27 cellular contexts compared by ENCODE assay signal in the genomic region with DNA sequence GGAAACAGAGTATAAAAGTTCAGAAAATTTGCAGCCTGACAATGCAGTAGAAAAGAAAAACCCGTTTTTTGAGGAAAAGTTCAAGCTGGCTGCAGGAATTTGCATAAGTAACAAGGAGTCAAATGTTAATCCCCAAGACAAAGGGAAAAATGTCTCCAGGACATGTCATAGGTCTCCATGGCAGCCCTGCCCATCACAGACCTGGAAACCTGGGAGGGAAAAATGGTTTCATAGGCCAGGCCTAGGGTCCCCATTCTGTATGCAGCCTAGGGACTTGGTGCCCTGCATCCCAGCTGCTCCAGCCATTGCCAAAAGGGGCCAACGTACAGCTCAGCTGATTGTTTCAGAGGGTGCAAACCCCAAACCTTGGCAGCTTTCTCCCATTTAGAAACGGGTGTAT. TPM values are rescaled to one million over a fixed set of nuclear protein-coding genes. Genes with fewer than 3 reads are reported as not detected.
"Had no signal": no experiment of that assay in that cellular context is flagged by ENCODE, and none has a peak within 500 bp of the region (broad histone marks: within the 10 kb centered on the region; RNA-seq: fewer than 3 reads in every experiment).

No MANE protein-coding gene starts in this region.

- FAIRE-seq: endometrium, frontal cortex had no signal

- H3K9me3 ChIP-seq: prostate gland, right atrium auricular region, suprapubic skin, transverse colon, upper lobe of right lung, uterus had no signal

- H3K27me3 ChIP-seq: right atrium auricular region, uterus had no signal

- H3K9me3 Mint-ChIP-seq: nephron had no signal

- H3K4me1 Mint-ChIP-seq: immature natural killer cell, memory B cell had no signal

- H3K4me1 ChIP-seq: prostate gland, transverse colon had no signal

- H3K27ac Mint-ChIP-seq: immature natural killer cell; memory B cell; naive thymus-derived CD4-positive, alpha-beta T cell; nephron; stimulated activated naive CD8-positive, alpha-beta T cell treated with anti-CD3 and anti-CD28 coated beads, Interleukin-15, amount 100 ng/mL, for 72 hours had no signal

- H3K36me3 ChIP-seq: prostate gland, right atrium auricular region, suprapubic skin, transverse colon, upper lobe of right lung, uterus had no signal

- H3K36me3 Mint-ChIP-seq: immature natural killer cell; memory B cell; naive thymus-derived CD4-positive, alpha-beta T cell had no signal

- DNase-seq: dermis blood vessel endothelial cell; effector memory CD4-positive, alpha-beta T cell; erythroblast; immature natural killer cell; islet precursor cell; midbrain; naive thymus-derived CD4-positive, alpha-beta T cell; nucleus accumbens; stimulated activated CD4-positive, alpha-beta T cell treated with anti-CD3 and anti-CD28 coated beads, Interleukin-12 subunit alpha, Interleukin-12 subunit beta, amount 100 ng/mL, for 4 hours; stimulated activated CD4-positive, alpha-beta T cell treated with anti-CD3 and anti-CD28 coated beads, Interleukin-1b, Interleukin-23, amount 100 ng/mL, for 48 hours; stimulated activated CD4-positive, alpha-beta T cell treated with anti-CD3 and anti-CD28 coated beads, Interleukin-4, amount 100 ng/mL, for 1 hour; stimulated activated CD8-positive, alpha-beta memory T cell treated with anti-CD3 and anti-CD28 coated beads, Interleukin-4, amount 100 ng/mL, for 48 hours; stimulated activated naive CD4-positive, alpha-beta T cell; stimulated activated naive CD8-positive, alpha-beta T cell treated with anti-CD3 and anti-CD28 coated beads, Interleukin-15, amount 100 ng/mL, for 72 hours; transverse colon; upper lobe of right lung; uterus had no signal

- H3K4me3 ChIP-seq: coronary artery, lung, prostate gland, right atrium auricular region, smooth muscle cell, suprapubic skin, transverse colon, upper lobe of right lung, uterus had no signal

- H3K4me2 ChIP-seq: smooth muscle cell had no signal

- H3K4me3 Mint-ChIP-seq: immature natural killer cell; memory B cell; naive thymus-derived CD4-positive, alpha-beta T cell; nephron; stimulated activated naive CD8-positive, alpha-beta T cell treated with anti-CD3 and anti-CD28 coated beads, Interleukin-15, amount 100 ng/mL, for 72 hours had no signal

- H3K27ac ChIP-seq: coronary artery, prostate gland, right atrium auricular region, suprapubic skin, transverse colon, upper lobe of right lung, uterus had no signal

RNA-seq across cellular contexts. Expression of gene KCNT2, which starts 3.6 kb away (rescaled TPM):
- total RNA-seq: naive thymus-derived CD4-positive, alpha-beta T cell had no signal
- polyA plus RNA-seq: immature natural killer cell; naive thymus-derived CD4-positive, alpha-beta T cell had no signal

RNA-seq across cellular contexts. Expression of gene CFH, which starts 40.0 kb away (rescaled TPM):
- polyA plus RNA-seq: naive thymus-derived CD4-positive, alpha-beta T cell had no signal
